Comparison of ENCODE assay signal across 10 cellular contexts in genomic region chr3:71026634-71027578, GRCh38.
A peak's percentile ranks its signal among the peaks of the same experiment; 100 is the strongest.
DNase-seq lines count a peak whose midpoint lies in the region; ATAC-seq and TF ChIP-seq lines count a peak whose summit lies in the region.
"Had no signal": no experiment of that assay in that cellular context is flagged by ENCODE, and none has a peak within 500 bp of the region (broad histone marks: within the 10 kb centered on the region; RNA-seq: fewer than 3 reads in every experiment).

No MANE protein-coding gene starts in this region.

- H3K27ac Mint-ChIP-seq in T-helper 2 cell treated with Interferon-gamma antibody and Interleukin-4, amounts not matched to agents 5 μg/mL and 100 μg/mL, for 36 hours: peak overlapping the region; percentile 41
- H3K27ac Mint-ChIP-seq in stimulated activated memory B cell treated with anti-CD40 and anti-IgM and Interleukin-4, amounts not matched to agents 10 μg/mL and 1 μg/mL and 100 μg/mL, for 72 hours: peak overlapping the region; percentile 28

- H3K27me3 ChIP-seq in PC-9 (ENCODE audit: insufficient read depth, low read depth): no peaks in the 10 kb centered on the region
- H3K27me3 ChIP-seq in esophagus muscularis mucosa: no peaks in the 10 kb centered on the region

- no peak overlapping the region for H2AFZ ChIP-seq in PC-9

- no peak for DNase-seq in T-helper 2 cell treated with Interferon-gamma antibody and Interleukin-4, amounts not matched to agents 5 μg/mL and 100 μg/mL, for 36 hours (ENCODE audit: low spot score)
- DNase-seq in T-helper 2 cell (no peak), PC-9 (no peak), esophagus muscularis mucosa (ENCODE audit: extremely low spot score) (no peak), superior temporal gyrus (ENCODE audit: extremely low spot score) (no peak), foreskin melanocyte (no peak)
- DNase-seq: activated CD4-positive, alpha-beta T cell treated with anti-CD3 and anti-CD28 coated beads for 4 hours; psoas muscle had no signal

- no peaks in the 10 kb centered on the region for H3F3A ChIP-seq in PC-9 (ENCODE audit: insufficient read depth, low read depth)

- H3K79me2 ChIP-seq in PC-9 (ENCODE audit: low read depth): no peaks in the 10 kb centered on the region

- H4K20me1 ChIP-seq in PC-9 (ENCODE audit: insufficient read depth): no peaks in the 10 kb centered on the region

- H3K4me1 Mint-ChIP-seq in T-helper 2 cell treated with Interferon-gamma antibody and Interleukin-4, amounts not matched to agents 5 μg/mL and 100 μg/mL, for 36 hours (ENCODE audit: low read depth): peaks cover 38% of the 10 kb centered on the region
- peaks cover 74% of the 10 kb centered on the region for H3K4me1 Mint-ChIP-seq in stimulated activated memory B cell treated with anti-CD40 and anti-IgM and Interleukin-4, amounts not matched to agents 10 μg/mL and 1 μg/mL and 100 μg/mL, for 72 hours

- TF ChIP-seq POLR2A in esophagus muscularis mucosa (IDR thresholded peaks at IDR 0.05; ENCODE audit: low read depth): no peak

- H3K9me2 ChIP-seq in PC-9 (ENCODE audit: insufficient read depth): no peaks in the 10 kb centered on the region

- no peaks in the 10 kb centered on the region for H3K9me3 Mint-ChIP-seq in T-helper 2 cell treated with Interferon-gamma antibody and Interleukin-4, amounts not matched to agents 5 μg/mL and 100 μg/mL, for 36 hours
- H3K9me3 Mint-ChIP-seq in stimulated activated memory B cell treated with anti-CD40 and anti-IgM and Interleukin-4, amounts not matched to agents 10 μg/mL and 1 μg/mL and 100 μg/mL, for 72 hours: no peaks in the 10 kb centered on the region

- H3K36me3 Mint-ChIP-seq in T-helper 2 cell treated with Interferon-gamma antibody and Interleukin-4, amounts not matched to agents 5 μg/mL and 100 μg/mL, for 36 hours (ENCODE audit: low read depth): peaks cover 38% of the 10 kb centered on the region
- H3K36me3 Mint-ChIP-seq in stimulated activated memory B cell treated with anti-CD40 and anti-IgM and Interleukin-4, amounts not matched to agents 10 μg/mL and 1 μg/mL and 100 μg/mL, for 72 hours: peaks cover 70% of the 10 kb centered on the region

- POLR2A ChIA-PET in PC-9 (lab: Charles Lee; ENCODE audit: unreplicated experiment): no interaction called here

- 66% methylated on average over 6 of the region's 6 CpGs for WGBS in esophagus muscularis mucosa

- no peak for TF ChIP-seq EP300 in esophagus muscularis mucosa (IDR thresholded peaks at IDR 0.05)

- no peak overlapping the region for H3K4me3 ChIP-seq in PC-9
- no peak overlapping the region for H3K4me3 ChIP-seq in esophagus muscularis mucosa
- H3K4me3 ChIP-seq: psoas muscle had no signal

- ATAC-seq in stimulated activated memory B cell treated with anti-CD40 and anti-IgM and Interleukin-4, amounts not matched to agents 10 μg/mL and 1 μg/mL and 100 μg/mL, for 72 hours: no peak
- no peak for ATAC-seq in HG03342 (IDR thresholded peaks at IDR 0.05; ENCODE audit: unreplicated experiment)

- H3K27ac ChIP-seq in PC-9 (peak overlapping the region; percentile 16; the same call in 1 of the 2 replicates), esophagus muscularis mucosa (replicated peaks in 1 of 4) (peak overlapping the region; percentile 45 to 77 (median 66))
- H3K27ac ChIP-seq: psoas muscle had no signal

- no TSS peak for BruUV-seq in PC-9 (replicated peaks; lab: Mats Ljungman, UMichigan)

- H3K4me1 ChIP-seq in PC-9 (replicated peaks; ENCODE audit: insufficient read depth) (no peaks in the 10 kb centered on the region; the same call in 1 of the 2 replicates), esophagus muscularis mucosa (peaks cover 46 to 94% (median 88%) of the 10 kb centered on the region in 4 donors)

- H3K27me3 Mint-ChIP-seq in T-helper 2 cell treated with Interferon-gamma antibody and Interleukin-4, amounts not matched to agents 5 μg/mL and 100 μg/mL, for 36 hours (ENCODE audit: low read depth): no peaks in the 10 kb centered on the region
- H3K27me3 Mint-ChIP-seq in stimulated activated memory B cell treated with anti-CD40 and anti-IgM and Interleukin-4, amounts not matched to agents 10 μg/mL and 1 μg/mL and 100 μg/mL, for 72 hours: no peaks in the 10 kb centered on the region

- intact Hi-C loops in PC-9 (cut with micrococcal nuclease; ENCODE audit: unreplicated experiment): no loop called here
- intact Hi-C loops in esophagus muscularis mucosa (cut with DNase I): no loop called here

- CTCF ChIA-PET in PC-9 (lab: Charles Lee): no interaction called here

- TF ChIP-seq CTCF in PC-9 (conservative IDR thresholded peaks at IDR 0.05) (no peak), esophagus muscularis mucosa (IDR thresholded peaks at IDR 0.05) (no peak)

- H3K9me3 ChIP-seq in PC-9 (ENCODE audit: insufficient read depth, low read depth) (no peaks in the 10 kb centered on the region), esophagus muscularis mucosa (no peaks in the 10 kb centered on the region)
- H3K9me3 ChIP-seq: psoas muscle had no signal

- H3K4me2 ChIP-seq in PC-9: no peak overlapping the region

- no peaks in the 10 kb centered on the region for H3K36me3 ChIP-seq in PC-9 (ENCODE audit: low read depth)
- peaks cover 0 to 16% (median 3%) of the 10 kb centered on the region in 4 donors for H3K36me3 ChIP-seq in esophagus muscularis mucosa

- no peak overlapping the region for H3K4me3 Mint-ChIP-seq in T-helper 2 cell treated with Interferon-gamma antibody and Interleukin-4, amounts not matched to agents 5 μg/mL and 100 μg/mL, for 36 hours
- no peak overlapping the region for H3K4me3 Mint-ChIP-seq in stimulated activated memory B cell treated with anti-CD40 and anti-IgM and Interleukin-4, amounts not matched to agents 10 μg/mL and 1 μg/mL and 100 μg/mL, for 72 hours
